12 cellular contexts compared by ENCODE assay signal in genomic region chr6:44075137-44076015, GRCh38. TPM values are rescaled to one million over a fixed set of nuclear protein-coding genes. Genes with fewer than 3 reads are reported as not detected.
A peak's percentile ranks its signal among the peaks of the same experiment; 100 is the strongest.
DNase-seq lines count a peak whose midpoint lies in the region; ATAC-seq, FAIRE-seq and TF ChIP-seq lines count a peak whose summit lies in the region.
"Had no signal": no experiment of that assay in that cellular context is flagged by ENCODE, and none has a peak within 500 bp of the region (broad histone marks: within the 10 kb centered on the region; RNA-seq: fewer than 3 reads in every experiment).

No MANE protein-coding gene starts in this region.

- CTCF ChIA-PET in CD8-positive, alpha-beta memory T cell (lab: Charles Lee): interaction anchor here (1.2 to 4.9 kb wide), 17 partner anchors 9 to 408 kb away, joined by 3 to 65 read pairs (median 5); partner anchors contain the start of genes MRPS18A and VEGFA
- CTCF ChIA-PET in K562 (lab: Yijun Ruan, JAX; ENCODE audit: low intra/inter-chr PET ratio): interaction anchor here (0.8 to 2.9 kb wide), 5 partner anchors 98 to 408 kb away, joined by 3 to 23 read pairs (median 5); partner anchors contain the start of gene VEGFA

- H3K9me3 Mint-ChIP-seq in CD8-positive, alpha-beta memory T cell: no peaks in the 10 kb centered on the region
- no peaks in the 10 kb centered on the region for H3K9me3 Mint-ChIP-seq in neural progenitor cell

- H3K4me1 ChIP-seq in CD8-positive, alpha-beta memory T cell (ENCODE audit: insufficient read depth, low read length): peaks cover 17% of the 10 kb centered on the region
- H3K4me1 ChIP-seq in K562 (replicated peaks in 1 of 2; ENCODE audit: control insufficient read depth in 2 of 2, insufficient read depth in 2 of 2, low read length in 2 of 2) (peaks cover 53 to 70% of the 10 kb centered on the region in 2 experiments; a peak in 4 of 5 replicates), neural progenitor cell (peaks cover 47% of the 10 kb centered on the region)

- peaks cover 54% of the 10 kb centered on the region for H3F3A ChIP-seq in neural progenitor cell (ENCODE audit: low read depth)

- ATAC-seq in K562: no peak
- no peak for ATAC-seq in HG03520 (IDR thresholded peaks at IDR 0.05; ENCODE audit: unreplicated experiment)

- H3K27ac Mint-ChIP-seq in CD8-positive, alpha-beta memory T cell: peak overlapping the region in 1 of 8 donors; percentile 32
- no peak overlapping the region for H3K27ac Mint-ChIP-seq in neural progenitor cell

- no peak for TF ChIP-seq POLR2A in K562 (conservative IDR thresholded peaks at IDR 0.05)

- DNase-seq in CD8-positive, alpha-beta memory T cell: no peak
- DNase-seq in M059J (ENCODE audit: low read depth) (peak; percentile 51), K562 (ENCODE audit: extremely low read depth in 1 of 4, low spot score in 3 of 4) (no peak), neural progenitor cell (ENCODE audit: low spot score) (no peak), AML-193 (lab: John Stamatoyannopoulos, UW) (no peak), NCI-H1092 treated with DMSO at 0.1 percent for 48 hours (lab: John Stamatoyannopoulos, UW) (no peak)
- DNase-seq in stimulated activated CD4-positive, alpha-beta T cell treated with anti-CD3 and anti-CD28 coated beads, Interleukin-2, amount 100 ng/mL, for 24 hours: no peak
- DNase-seq: activated CD4-positive, CD25-positive, alpha-beta regulatory T cell; DMS79 treated with DMSO at 0.1 percent for 48 hours had no signal

- peaks cover 12 to 15% of the 10 kb centered on the region in 2 donors for H3K27me3 Mint-ChIP-seq in CD8-positive, alpha-beta memory T cell
- H3K27me3 Mint-ChIP-seq in neural progenitor cell (ENCODE audit: insufficient read depth, low read depth): peaks cover 8% of the 10 kb centered on the region

- H3K79me2 ChIP-seq in K562 (ENCODE audit: control insufficient read depth, insufficient read depth, low read length) (peaks cover 10% of the 10 kb centered on the region; the same call in 2 of the 3 replicates), neural progenitor cell (ENCODE audit: low read depth) (no peaks in the 10 kb centered on the region)
- H3K79me2 ChIP-seq: parathyroid adenoma had no signal

- H3K4me3 ChIP-seq in CD8-positive, alpha-beta memory T cell (ENCODE audit: low read length): no peak overlapping the region
- H3K4me3 ChIP-seq in K562: no peak overlapping the region
- no peak overlapping the region for H3K4me3 ChIP-seq in neural progenitor cell

- POLR2A ChIA-PET in CD8-positive, alpha-beta memory T cell (lab: Charles Lee): interaction anchor here (3.0 kb wide), 1 partner anchor 305 kb away, joined by 11 read pairs; the partner anchor contains the start of gene VEGFA
- POLR2A ChIA-PET in K562 (lab: Yijun Ruan, JAX): interaction anchor here (0.9 to 4.0 kb wide), 9 partner anchors 10 to 331 kb away, joined by 3 to 26 read pairs (median 4); partner anchors contain the start of gene VEGFA

- peaks cover 0 to 2% (median 0%) of the 10 kb centered on the region in 3 donors for H3K36me3 Mint-ChIP-seq in CD8-positive, alpha-beta memory T cell
- H3K36me3 Mint-ChIP-seq in neural progenitor cell: peaks cover 2% of the 10 kb centered on the region

- in situ Hi-C loops in K562 (cut with MboI): loop anchor here (5.0 kb wide), 1 partner anchor 408 kb away; no protein-coding TSS in a partner anchor

- H3K4me3 Mint-ChIP-seq in CD8-positive, alpha-beta memory T cell: peak overlapping the region in 1 of 7 donors; percentile 86
- H3K4me3 Mint-ChIP-seq in neural progenitor cell: peak overlapping the region; percentile 30

- FAIRE-seq in K562 (lab: Jason Lieb, UNC): no peak

- H3K9me1 ChIP-seq in K562 (ENCODE audit: control insufficient read depth, insufficient read depth, low read length): no peaks in the 10 kb centered on the region

- TF ChIP-seq CTCF in K562 (IDR thresholded peaks at IDR 0.05 in 2 of 3, conservative IDR thresholded peaks at IDR 0.05 in 1 of 3; ENCODE audit: insufficient read depth in 2 of 3, low read depth in 1 of 3, low read length in 3 of 3): no peak
- no peak for TF ChIP-seq CTCF in neural progenitor cell (IDR thresholded peaks at IDR 0.05)

- peak overlapping the region; percentile 79 for H2AFZ ChIP-seq in K562 (ENCODE audit: low read depth, low read length)
- H2AFZ ChIP-seq in neural progenitor cell (replicated peaks): no peak overlapping the region

- H3K9ac ChIP-seq in K562 (ENCODE audit: insufficient read depth in 1 of 2, low read depth in 2 of 2, low read length in 2 of 2): peak overlapping the region; percentile 58 to 90
- H3K9ac ChIP-seq in neural progenitor cell: no peak overlapping the region
- H3K9ac ChIP-seq: parathyroid adenoma had no signal

- H3K27ac ChIP-seq in CD8-positive, alpha-beta memory T cell (ENCODE audit: low read depth, low read length): peak overlapping the region; percentile 88
- peak overlapping the region; percentile 80 for H3K27ac ChIP-seq in K562 (ENCODE audit: extremely low read depth, low read depth, low read length)
- H3K27ac ChIP-seq in neural progenitor cell: no peak overlapping the region
- H3K27ac ChIP-seq: parathyroid adenoma had no signal

- H4K20me1 ChIP-seq in K562 (replicated peaks; ENCODE audit: control insufficient read depth, insufficient read depth, low read length): no peaks in the 10 kb centered on the region
- H4K20me1 ChIP-seq in neural progenitor cell (ENCODE audit: low read depth): no peaks in the 10 kb centered on the region

- no peak for TF ChIP-seq RAD21 in K562 (CRISPR knock-in tag; conservative IDR thresholded peaks at IDR 0.05 in 1 of 2, IDR thresholded peaks at IDR 0.05 in 1 of 2)

- no peaks in the 10 kb centered on the region for H3K9me3 ChIP-seq in CD8-positive, alpha-beta memory T cell (ENCODE audit: low read length)
- H3K9me3 ChIP-seq in K562 (replicated peaks; ENCODE audit: control insufficient read depth, insufficient read depth, low read depth, low read length) (no peaks in the 10 kb centered on the region), neural progenitor cell (ENCODE audit: low read depth) (no peaks in the 10 kb centered on the region)
- H3K9me3 ChIP-seq: adrenal gland had no signal

- no peak for TF ChIP-seq EP300 in K562 (IDR thresholded peaks at IDR 0.05; ENCODE audit: low read length)

- intact Hi-C loops in K562 (cut with micrococcal nuclease): loop anchor here (2.0 to 10.0 kb wide), 3 partner anchors 17 to 811 kb away; no protein-coding TSS in a partner anchor

- H3K36me3 ChIP-seq in CD8-positive, alpha-beta memory T cell (ENCODE audit: insufficient read depth, low read length): no peaks in the 10 kb centered on the region
- no peaks in the 10 kb centered on the region; the same call in 2 of the 3 replicates for H3K36me3 ChIP-seq in K562 (ENCODE audit: control insufficient read depth, insufficient read depth, low read length)
- H3K36me3 ChIP-seq in neural progenitor cell: no peaks in the 10 kb centered on the region
- H3K36me3 ChIP-seq: adrenal gland had no signal

- peak overlapping the region; percentile 84 for H3K4me2 ChIP-seq in K562 (ENCODE audit: insufficient read depth, low read length)
- H3K4me2 ChIP-seq in neural progenitor cell: peak overlapping the region; percentile 70

- H3K27me3 ChIP-seq in CD8-positive, alpha-beta memory T cell (ENCODE audit: insufficient read depth, low read length, poor library complexity, severe bottlenecking): no peaks in the 10 kb centered on the region
- H3K27me3 ChIP-seq in K562 (ENCODE audit: control insufficient read depth in 2 of 2, insufficient read depth in 2 of 2, low read length in 2 of 2) (no peaks in the 10 kb centered on the region), neural progenitor cell (peaks cover 21% of the 10 kb centered on the region)
- H3K27me3 ChIP-seq: adrenal gland had no signal

- no TSS peak for BruUV-seq in K562 (replicated peaks; lab: Mats Ljungman, UMichigan)

- 65% methylated on average over 6 of the region's 6 CpGs for WGBS in K562 (ENCODE audit: insufficient coverage, low coverage, missing lambda C conversion rate)

- peaks cover 17 to 22% (median 18%) of the 10 kb centered on the region in 3 donors for H3K4me1 Mint-ChIP-seq in CD8-positive, alpha-beta memory T cell
- H3K4me1 Mint-ChIP-seq in neural progenitor cell: peaks cover 58% of the 10 kb centered on the region

RNA-seq across cellular contexts. Expression of gene MRPL14, which starts 51.9 kb away (rescaled TPM):
- total RNA-seq in CD8-positive, alpha-beta memory T cell: 10 to 100 TPM; 48.5 to 48.7 TPM
- 108 TPM for polyA plus RNA-seq in CD8-positive, alpha-beta memory T cell
- 100 and 111 TPM in 2 replicates for total RNA-seq in M059J (2014; rRNA removed; shearing (Covaris generic))
- total RNA-seq in K562 (2011; cell fraction: chromatin; rRNA removed; ENCODE audit: low replicate concordance): 39.2 and 66.5 TPM in 2 replicates
- 54.2 and 60.8 TPM in 2 replicates for total RNA-seq in K562 (2011; cell fraction: nucleolus; rRNA removed)
- total RNA-seq in K562 (2011; cell fraction: nucleoplasm; rRNA removed): 55.7 and 67.6 TPM in 2 replicates
- total RNA-seq in K562 (2014; rRNA removed) (166 and 199 TPM in 2 replicates), K562 (2014; rRNA removed; fragmentation: Illumina TruSeq; extraction: Trizol) (97.5 and 126 TPM in 2 replicates), K562 (2015; rRNA removed; fragmentation: Illumina TruSeq; extraction: Trizol) (130 and 136 TPM in 2 replicates), K562 (2021) (143 and 149 TPM in 2 replicates), neural progenitor cell (ENCODE audit: low replicate concordance) (40.4 and 53.5 TPM in 2 replicates)
- polyA plus RNA-seq in K562 (2011; rRNA removed) (145 and 165 TPM in 2 replicates), K562 (2014; fragmentation: Illumina TruSeq; extraction: Trizol) (134 and 163 TPM in 2 replicates), K562 (2014; fragmentation: Nextera tagmentation; extraction: Ambion mirVana) (100 to 1,000 TPM; 414 to 424 TPM), K562 (2014; rRNA removed) (195 and 240 TPM in 2 replicates)
- 149 and 217 TPM in 2 replicates for polyA plus RNA-seq in K562 (2011; cell fraction: cytosol; rRNA removed)
- 68.7 and 82.6 TPM in 2 replicates for polyA plus RNA-seq in K562 (2011; cell fraction: nucleus; rRNA removed)
- 102 and 171 TPM in 2 replicates for polyA plus RNA-seq in K562 (2012)
- polyA minus RNA-seq in K562 (2011; rRNA and poly(A)+ RNA removed): 39.8 and 41.8 TPM in 2 replicates
- 38.6 and 39.1 TPM in 2 replicates for polyA minus RNA-seq in K562 (2011; cell fraction: cytosol; rRNA and poly(A)+ RNA removed)
- 15.3 and 25.4 TPM in 2 replicates for polyA minus RNA-seq in K562 (2011; cell fraction: nucleus; rRNA and poly(A)+ RNA removed)

RNA-seq across cellular contexts. Expression of gene TMEM63B, which starts 52.0 kb away (rescaled TPM):
- 10 to 100 TPM; 18.4 to 20.3 TPM for total RNA-seq in CD8-positive, alpha-beta memory T cell
- polyA plus RNA-seq in CD8-positive, alpha-beta memory T cell: 1.9 TPM
- 32.8 and 45.0 TPM in 2 replicates for total RNA-seq in M059J (2014; rRNA removed; shearing (Covaris generic))
- total RNA-seq in K562 (2011; cell fraction: chromatin; rRNA removed; ENCODE audit: low replicate concordance): 125 and 274 TPM in 2 replicates
- total RNA-seq in K562 (2011; cell fraction: nucleolus; rRNA removed): 162 and 166 TPM in 2 replicates
- 160 TPM in 2 replicates for total RNA-seq in K562 (2011; cell fraction: nucleoplasm; rRNA removed)
- total RNA-seq in K562 (2014; rRNA removed): 12.6 and 22.5 TPM in 2 replicates
- total RNA-seq in K562 (2014; rRNA removed; fragmentation: Illumina TruSeq; extraction: Trizol): 10.8 and 14.4 TPM in 2 replicates
- total RNA-seq in K562 (2015; rRNA removed; fragmentation: Illumina TruSeq; extraction: Trizol): 14.0 and 14.3 TPM in 2 replicates
- total RNA-seq in K562 (2021): 39.2 and 39.4 TPM in 2 replicates
- 37.0 and 59.6 TPM in 2 replicates for polyA plus RNA-seq in K562 (2011; rRNA removed)
- 69.9 and 86.4 TPM in 2 replicates for polyA plus RNA-seq in K562 (2011; cell fraction: cytosol; rRNA removed)
- polyA plus RNA-seq in K562 (2011; cell fraction: nucleus; rRNA removed): 128 and 148 TPM in 2 replicates
- polyA plus RNA-seq in K562 (2012): 27.9 and 28.7 TPM in 2 replicates
- polyA plus RNA-seq in K562 (2014; fragmentation: Illumina TruSeq; extraction: Trizol): 32.5 and 35.7 TPM in 2 replicates
- under 1 TPM; 0.14 to 0.17 TPM for polyA plus RNA-seq in K562 (2014; fragmentation: Nextera tagmentation; extraction: Ambion mirVana)
- 26.8 and 31.0 TPM in 2 replicates for polyA plus RNA-seq in K562 (2014; rRNA removed)
- 52.7 and 68.9 TPM in 2 replicates for polyA minus RNA-seq in K562 (2011; rRNA and poly(A)+ RNA removed)
- polyA minus RNA-seq in K562 (2011; cell fraction: cytosol; rRNA and poly(A)+ RNA removed): 35.2 and 46.9 TPM in 2 replicates
- polyA minus RNA-seq in K562 (2011; cell fraction: nucleus; rRNA and poly(A)+ RNA removed): 25.6 and 33.4 TPM in 2 replicates
- total RNA-seq in neural progenitor cell (ENCODE audit: low replicate concordance): 25.4 and 30.8 TPM in 2 replicates
